1 cellular context compared by ENCODE assay signal in genomic region chr6:136737343-136738177, GRCh38.
TF ChIP-seq lines count a peak whose summit lies in the region.

No MANE protein-coding gene starts in this region.

TF ChIP-seq in GM12878, 131 proteins besides CTCF, POLR2A, EP300 and RAD21:
- TF ChIP-seq NR2F1 (conservative IDR thresholded peaks at IDR 0.05) (no peak), TCF7 (IDR thresholded peaks at IDR 0.05; ENCODE audit: borderline replicate concordance) (no peak), MTA3 (IDR thresholded peaks at IDR 0.05; ENCODE audit: borderline replicate concordance, low read length) (0 out of 2 replicates have a peak, but pooled peaks have one; percentile 39)
TF ChIP-seq in GM12878: peak in this region for 1.
